7 cellular contexts compared by ENCODE assay signal in genomic region chr10:97574374-97575100, GRCh38. TPM values are rescaled to one million over a fixed set of nuclear protein-coding genes. Genes with fewer than 3 reads are reported as not detected.
DNase-seq lines count a peak whose midpoint lies in the region; ATAC-seq and TF ChIP-seq lines count a peak whose summit lies in the region.

No MANE protein-coding gene starts in this region.

- no peak for TF ChIP-seq CTCF in gastrocnemius medialis (IDR thresholded peaks at IDR 0.05 in 4 of 5, conservative IDR thresholded peaks at IDR 0.05 in 1 of 5)

- no peak for TF ChIP-seq POLR2A in gastrocnemius medialis (IDR thresholded peaks at IDR 0.05)

- in situ Hi-C loops in gastrocnemius medialis (cut with MboI; ENCODE audit: low sequenced_read_pairs in 4 of 4): loop anchor here (5.0 kb wide), 2 partner anchors 38 to 43 kb away; no protein-coding TSS in a partner anchor

- peak overlapping the region; percentile 48 for H3K9ac ChIP-seq in HUES6 (ENCODE audit: low read length)

- H3K27ac ChIP-seq in HUES6 (ENCODE audit: low read depth, low read length): 0 out of 2 replicates have a peak overlapping the region, but pooled peaks have one; percentile 8
- H3K27ac ChIP-seq in gastrocnemius medialis: peak overlapping the region; percentile 90 to 92 (median 91)

- H3K4me1 ChIP-seq in HUES6 (ENCODE audit: control insufficient read depth, insufficient read depth, low read length): peaks cover 16% of the 10 kb centered on the region
- peaks cover 58 to 61% of the 10 kb centered on the region in 2 donors for H3K4me1 ChIP-seq in gastrocnemius medialis

- H3K4me3 ChIP-seq in HUES6 (ENCODE audit: low read depth, low read length): no peak overlapping the region
- H3K4me3 ChIP-seq in gastrocnemius medialis: peak overlapping the region in 2 of 4 donors; percentile 35 to 58

- DNase-seq in SHP77 (lab: John Stamatoyannopoulos, UW) (peak; percentile 84 to 90), glomerular endothelial cell (ENCODE audit: extremely low read depth, low read depth, low spot score) (peak; percentile 69), gastrocnemius medialis (peak; percentile 86 to 95)

- intact Hi-C loops in gastrocnemius medialis (cut with DNase I; ENCODE audit: low total_unique reads): loop anchor here (1.0 kb wide), 1 partner anchor 22 kb away; no protein-coding TSS in a partner anchor

- peak; percentile 74 to 84 for ATAC-seq in gastrocnemius medialis
- ATAC-seq in GM18498 (IDR thresholded peaks at IDR 0.05; ENCODE audit: unreplicated experiment): no peak
- no peak for ATAC-seq in GM19023 (IDR thresholded peaks at IDR 0.05; ENCODE audit: unreplicated experiment)
- no peak for ATAC-seq in HG03045 (IDR thresholded peaks at IDR 0.05; ENCODE audit: unreplicated experiment)

- no peaks in the 10 kb centered on the region for H3K9me3 ChIP-seq in HUES6 (ENCODE audit: control insufficient read depth, insufficient read depth, low read depth, low read length)
- no peaks in the 10 kb centered on the region for H3K9me3 ChIP-seq in gastrocnemius medialis

- no peaks in the 10 kb centered on the region for H3K27me3 ChIP-seq in HUES6 (ENCODE audit: control insufficient read depth, insufficient read depth, low read length)
- no peaks in the 10 kb centered on the region for H3K27me3 ChIP-seq in gastrocnemius medialis

- H3K36me3 ChIP-seq in HUES6 (ENCODE audit: control insufficient read depth, insufficient read depth, low read length): peaks cover 16% of the 10 kb centered on the region
- H3K36me3 ChIP-seq in gastrocnemius medialis: peaks cover 0 to 21% of the 10 kb centered on the region in 2 donors

RNA-seq across cellular contexts. Expression of gene ANKRD2, which starts 2.0 kb away (rescaled TPM):
- total RNA-seq in glomerular endothelial cell: 0.24 TPM in 1 of 2 replicates, not detected in the other
- 1,000 to 10,000 TPM in 1 of 4 donors, 100 to 1,000 TPM in 3; 105 to 1,024 (median 853) TPM for total RNA-seq in gastrocnemius medialis

RNA-seq across cellular contexts. Expression of gene HOGA1, which starts 9.7 kb away (rescaled TPM):
- 0.12 and 0.15 TPM in 2 replicates for total RNA-seq in glomerular endothelial cell
- total RNA-seq in gastrocnemius medialis: 10 to 100 TPM in 1 of 4 donors, 1 to 10 TPM in 1, under 1 TPM in 2; 0.27 to 11.2 (median 4.1) TPM

RNA-seq across cellular contexts. Expression of gene C10orf62, which starts 15.0 kb away (rescaled TPM):
- total RNA-seq in glomerular endothelial cell (not detected in 2 replicates), gastrocnemius medialis (under 1 TPM in 2 of 4 donors, not detected in 2; 0.41 to 0.55 TPM)

RNA-seq across cellular contexts. Expression of gene MORN4, which starts 58.8 kb away (rescaled TPM):
- 3.9 and 9.7 TPM in 2 replicates for total RNA-seq in glomerular endothelial cell
- total RNA-seq in gastrocnemius medialis: 1 to 10 TPM in 3 of 4 donors, under 1 TPM in 1; 0.51 to 8.7 (median 2.1) TPM

Comparison
In these comparisons a context has a peak if more than half of its experiments do, and no peak if none do; other contexts are left out.
1. ATAC-seq: peak in gastrocnemius medialis (2 of 2); none in GM18498 (single experiment), GM19023 (single experiment) and HG03045 (single experiment).
2. RNA of gene ANKRD2, which starts 2.0 kb away (total RNA-seq): 105 to 1,024 TPM in gastrocnemius medialis; 0.24 TPM in glomerular endothelial cell; every median in the first group is over 10 times any median in the second.
3. Peak in every context shown above with its lines, with median percentiles within 50 percentile points of each other: DNase-seq.